24 cellular contexts compared by ENCODE assay signal in the genomic region with DNA sequence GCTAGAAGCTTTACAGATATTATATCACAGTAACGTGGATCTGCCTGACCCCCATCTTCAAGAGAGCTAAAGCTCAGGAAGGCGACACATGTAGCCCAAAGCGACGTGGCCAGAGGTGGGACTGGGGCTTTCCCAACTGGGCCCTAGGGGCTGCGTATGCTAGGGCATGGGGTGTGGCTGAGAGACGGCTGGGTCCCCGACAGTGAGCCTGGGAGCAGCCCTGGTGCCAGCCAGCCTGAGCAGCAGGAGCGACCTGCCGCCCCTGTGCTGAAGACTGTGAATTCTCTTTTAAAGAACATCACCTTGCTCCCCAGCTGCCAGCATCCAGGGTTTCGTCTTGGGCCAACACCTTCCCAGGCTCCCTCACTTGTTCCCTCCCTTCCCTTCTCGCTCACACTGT. TPM values are rescaled to one million over a fixed set of nuclear protein-coding genes. Genes with fewer than 3 reads are reported as not detected.
DNase-seq lines count a peak whose midpoint lies in the region; ATAC-seq and TF ChIP-seq lines count a peak whose summit lies in the region.
"Had no signal": no experiment of that assay in that cellular context is flagged by ENCODE, and none has a peak within 500 bp of the region (broad histone marks: within the 10 kb centered on the region; RNA-seq: fewer than 3 reads in every experiment).

No MANE protein-coding gene starts in this region.

- no peak for DNase-seq in activated naive CD8-positive, alpha-beta T cell treated with anti-CD3 and anti-CD28 coated beads for 36 hours
- DNase-seq in activated naive CD8-positive, alpha-beta T cell treated with anti-CD3 and anti-CD28 coated beads, Interleukin-2, amount 50 U/mL, for 24 hours = no peak
- DNase-seq in foreskin keratinocyte (no peak), vagina (ENCODE audit: extremely low spot score in 2 of 2) (no peak), right atrium auricular region (ENCODE audit: low spot score) (no peak), anterior cingulate cortex (lab: John Stamatoyannopoulos, UW) (no peak), AG08395 (ENCODE audit: low spot score) (no peak)
- DNase-seq: 8988T; BE2C; CD4-positive, CD25-positive, alpha-beta regulatory T cell; COR-L47; DMS 273 treated with DMSO at 0.1 percent for 48 hours; DND-41; Karpas-422; MG63; NCI-H1048; NCI-H1436 treated with DMSO at 0.1 percent for 48 hours; NCI-H2029; NCI-H345; NCI-H526; PC-3; RPMI8226 had no signal

- intact Hi-C loops in vagina (cut with DNase I) = no loop called here

- H3K27me3 ChIP-seq in foreskin keratinocyte = no peaks in the 10 kb centered on the region
- no peaks in the 10 kb centered on the region for H3K27me3 ChIP-seq in vagina
- no peaks in the 10 kb centered on the region for H3K27me3 ChIP-seq in right atrium auricular region
- H3K27me3 ChIP-seq: BE2C, MG63 had no signal

- peak overlapping the region; percentile 64 for H3K27ac Mint-ChIP-seq in activated naive CD8-positive, alpha-beta T cell
- no peak overlapping the region for H3K27ac Mint-ChIP-seq in activated naive CD8-positive, alpha-beta T cell treated with anti-CD3 and anti-CD28 coated beads for 36 hours
- no peak overlapping the region for H3K27ac Mint-ChIP-seq in activated naive CD8-positive, alpha-beta T cell treated with anti-CD3 and anti-CD28 coated beads, Interleukin-2, amount 50 U/mL, for 24 hours
- H3K27ac Mint-ChIP-seq: IgD-negative memory B cell had no signal

- ATAC-seq in activated naive CD8-positive, alpha-beta T cell treated with anti-CD3 and anti-CD28 coated beads, Interleukin-2, amount 50 U/mL, for 24 hours = peak; percentile 21
- peak; percentile 12 for ATAC-seq in foreskin keratinocyte
- ATAC-seq: PC-3 had no signal

- H3K4me3 ChIP-seq in vagina = no peak overlapping the region
- H3K4me3 ChIP-seq in right atrium auricular region = no peak overlapping the region
- H3K4me3 ChIP-seq: MG63 had no signal

- H3K9me3 ChIP-seq in vagina (no peaks in the 10 kb centered on the region), right atrium auricular region (no peaks in the 10 kb centered on the region)
- H3K9me3 ChIP-seq: BE2C, MG63 had no signal

- no peak for TF ChIP-seq CTCF in foreskin keratinocyte (conservative IDR thresholded peaks at IDR 0.05)
- TF ChIP-seq CTCF in vagina (IDR thresholded peaks at IDR 0.05) = no peak
- no peak for TF ChIP-seq CTCF in right atrium auricular region (IDR thresholded peaks at IDR 0.05)

- no peaks in the 10 kb centered on the region for H3K36me3 Mint-ChIP-seq in activated naive CD8-positive, alpha-beta T cell
- peaks cover 8% of the 10 kb centered on the region for H3K36me3 Mint-ChIP-seq in activated naive CD8-positive, alpha-beta T cell treated with anti-CD3 and anti-CD28 coated beads for 36 hours
- peaks cover 16% of the 10 kb centered on the region for H3K36me3 Mint-ChIP-seq in activated naive CD8-positive, alpha-beta T cell treated with anti-CD3 and anti-CD28 coated beads, Interleukin-2, amount 50 U/mL, for 24 hours (ENCODE audit: low read depth)
- H3K36me3 Mint-ChIP-seq: IgD-negative memory B cell had no signal

- H3K4me3 Mint-ChIP-seq in activated naive CD8-positive, alpha-beta T cell = no peak overlapping the region
- no peak overlapping the region for H3K4me3 Mint-ChIP-seq in activated naive CD8-positive, alpha-beta T cell treated with anti-CD3 and anti-CD28 coated beads for 36 hours
- no peak overlapping the region for H3K4me3 Mint-ChIP-seq in activated naive CD8-positive, alpha-beta T cell treated with anti-CD3 and anti-CD28 coated beads, Interleukin-2, amount 50 U/mL, for 24 hours
- H3K4me3 Mint-ChIP-seq: CD4-positive, CD25-positive, alpha-beta regulatory T cell; IgD-negative memory B cell had no signal

- H3K4me1 Mint-ChIP-seq in activated naive CD8-positive, alpha-beta T cell (ENCODE audit: low read depth) = peaks cover 2% of the 10 kb centered on the region
- peaks cover 2% of the 10 kb centered on the region for H3K4me1 Mint-ChIP-seq in activated naive CD8-positive, alpha-beta T cell treated with anti-CD3 and anti-CD28 coated beads for 36 hours
- H3K4me1 Mint-ChIP-seq in activated naive CD8-positive, alpha-beta T cell treated with anti-CD3 and anti-CD28 coated beads, Interleukin-2, amount 50 U/mL, for 24 hours = no peaks in the 10 kb centered on the region
- H3K4me1 Mint-ChIP-seq: IgD-negative memory B cell had no signal

- H3K27ac ChIP-seq in foreskin keratinocyte = no peak overlapping the region
- peak overlapping the region; percentile 37 for H3K27ac ChIP-seq in vagina
- H3K27ac ChIP-seq in right atrium auricular region = no peak overlapping the region

- no peaks in the 10 kb centered on the region for H3K9me3 Mint-ChIP-seq in activated naive CD8-positive, alpha-beta T cell (ENCODE audit: low read depth)
- H3K9me3 Mint-ChIP-seq in activated naive CD8-positive, alpha-beta T cell treated with anti-CD3 and anti-CD28 coated beads for 36 hours = no peaks in the 10 kb centered on the region
- no peaks in the 10 kb centered on the region for H3K9me3 Mint-ChIP-seq in activated naive CD8-positive, alpha-beta T cell treated with anti-CD3 and anti-CD28 coated beads, Interleukin-2, amount 50 U/mL, for 24 hours
- H3K9me3 Mint-ChIP-seq: CD4-positive, CD25-positive, alpha-beta regulatory T cell; IgD-negative memory B cell had no signal

- no peaks in the 10 kb centered on the region for H3K27me3 Mint-ChIP-seq in activated naive CD8-positive, alpha-beta T cell
- no peaks in the 10 kb centered on the region for H3K27me3 Mint-ChIP-seq in activated naive CD8-positive, alpha-beta T cell treated with anti-CD3 and anti-CD28 coated beads for 36 hours
- H3K27me3 Mint-ChIP-seq in activated naive CD8-positive, alpha-beta T cell treated with anti-CD3 and anti-CD28 coated beads, Interleukin-2, amount 50 U/mL, for 24 hours = no peaks in the 10 kb centered on the region
- H3K27me3 Mint-ChIP-seq: CD4-positive, CD25-positive, alpha-beta regulatory T cell; IgD-negative memory B cell had no signal

- H3K4me1 ChIP-seq in foreskin keratinocyte = peaks cover 5% of the 10 kb centered on the region
- peaks cover 11% of the 10 kb centered on the region for H3K4me1 ChIP-seq in vagina
- no peaks in the 10 kb centered on the region for H3K4me1 ChIP-seq in right atrium auricular region
- H3K4me1 ChIP-seq: BE2C had no signal

- no peak for TF ChIP-seq POLR2A in vagina (IDR thresholded peaks at IDR 0.05)

- H3K36me3 ChIP-seq in vagina (peaks cover 0 to 5% of the 10 kb centered on the region in 2 donors), right atrium auricular region (peaks cover 4% of the 10 kb centered on the region)

RNA-seq across cellular contexts. Expression of a gene that starts 32.9 kb away (rescaled TPM):
- 1 to 10 TPM; 1.6 to 2.4 TPM for total RNA-seq in activated naive CD8-positive, alpha-beta T cell treated with anti-CD3 and anti-CD28 coated beads for 36 hours
- total RNA-seq in foreskin keratinocyte (0.61 and 0.71 TPM in 2 replicates), vagina (1.7 TPM), right atrium auricular region (not detected)
- 0.66 and 0.86 TPM in 2 replicates for polyA plus RNA-seq in foreskin keratinocyte
- polyA plus RNA-seq: IgD-negative memory B cell had no signal
